Comparison of ENCODE assay signal across 23 cellular contexts in genomic region chr2:202090530-202090929, GRCh38. TPM values are rescaled to one million over a fixed set of nuclear protein-coding genes. Genes with fewer than 3 reads are reported as not detected.
"Had no signal": no experiment of that assay in that cellular context is flagged by ENCODE, and none has a peak within 500 bp of the region (broad histone marks: within the 10 kb centered on the region; RNA-seq: fewer than 3 reads in every experiment).

No MANE protein-coding gene starts in this region.

- H3K4me1 ChIP-seq: parathyroid adenoma had no signal

- H3K27ac ChIP-seq: parathyroid adenoma had no signal

- ATAC-seq: activated CD8-positive, alpha-beta T cell treated with anti-CD3 and anti-CD28 coated beads, Interleukin-2, amount 10 ng/mL, durations not matched to agents 7 days and 5 days; left colon had no signal

- H3K27me3 Mint-ChIP-seq: activated naive CD8-positive, alpha-beta T cell; type B pancreatic cell had no signal

- H3K36me3 Mint-ChIP-seq: activated naive CD8-positive, alpha-beta T cell; type B pancreatic cell had no signal

- DNase-seq: activated CD4-positive, alpha-beta T cell treated with anti-CD3 and anti-CD28 coated beads, Interleukin-2, amount 10 ng/mL, durations not matched to agents 24 days and 14 days; activated CD4-positive, CD25-positive, alpha-beta regulatory T cell; activated CD8-positive, alpha-beta memory T cell treated with anti-CD3 and anti-CD28 coated beads, Interleukin-2, amount 50 U/mL, for 4 hours; activated CD8-positive, alpha-beta T cell treated with anti-CD3 and anti-CD28 coated beads, Interleukin-2, amount 10 ng/mL, durations not matched to agents 7 days and 5 days; activated gamma-delta T cell treated with Interleukin-2 at 50 U/mL for 16 hours; activated T-cell treated with anti-CD3 and anti-CD28 coated beads, Interleukin-2, amount 50 U/mL, for 48 hours; amniotic stem cell; central memory CD4-positive, alpha-beta T cell; effector memory CD4-positive, alpha-beta T cell; foreskin melanocyte; head of caudate nucleus; left colon; midbrain; stimulated activated CD4-positive, alpha-beta T cell treated with anti-CD3 and anti-CD28 coated beads, Interleukin-4, amount 100 ng/mL, for 4 hours; stimulated activated CD8-positive, alpha-beta memory T cell treated with anti-CD3 and anti-CD28 coated beads, Interleukin-4, amount 100 ng/mL, for 48 hours; stimulated activated naive CD4-positive, alpha-beta T cell treated with Interleukin-2 at 50 U/mL for 16 hours had no signal

- H3K27ac Mint-ChIP-seq: activated CD4-positive, alpha-beta T cell treated with anti-CD3 and anti-CD28 coated beads, Interleukin-2, amount 10 ng/mL, durations not matched to agents 24 days and 14 days; activated CD8-positive, alpha-beta T cell treated with anti-CD3 and anti-CD28 coated beads, Interleukin-2, amount 10 ng/mL, durations not matched to agents 7 days and 5 days; activated naive CD8-positive, alpha-beta T cell; type B pancreatic cell had no signal

- H3K4me3 Mint-ChIP-seq: activated CD4-positive, alpha-beta T cell treated with anti-CD3 and anti-CD28 coated beads, Interleukin-2, amount 10 ng/mL, durations not matched to agents 24 days and 14 days; activated CD8-positive, alpha-beta T cell treated with anti-CD3 and anti-CD28 coated beads, Interleukin-2, amount 10 ng/mL, durations not matched to agents 7 days and 5 days; activated naive CD8-positive, alpha-beta T cell; dendritic cell treated with granulocyte-macrophage colony-stimulating factor and Interleukin-4, amounts not matched to agents 40 ng/mL and 50 ng/mL, for 4 days; type B pancreatic cell had no signal

- H3K4me1 Mint-ChIP-seq: activated CD4-positive, alpha-beta T cell treated with anti-CD3 and anti-CD28 coated beads, Interleukin-2, amount 10 ng/mL, durations not matched to agents 24 days and 14 days had no signal

- H3K9me3 Mint-ChIP-seq: activated CD4-positive, alpha-beta T cell treated with anti-CD3 and anti-CD28 coated beads, Interleukin-2, amount 10 ng/mL, durations not matched to agents 24 days and 14 days; dendritic cell treated with granulocyte-macrophage colony-stimulating factor and Interleukin-4, amounts not matched to agents 40 ng/mL and 50 ng/mL, for 4 days; type B pancreatic cell had no signal

- H3K4me3 ChIP-seq: smooth muscle cell had no signal

- H3K9ac ChIP-seq: parathyroid adenoma had no signal

RNA-seq across cellular contexts. Expression of gene KIAA2012, which starts 17.5 kb away (rescaled TPM):
- total RNA-seq: activated CD4-positive, alpha-beta T cell treated with anti-CD3 and anti-CD28 coated beads, Interleukin-2, amount 10 ng/mL, durations not matched to agents 24 days and 14 days; activated CD8-positive, alpha-beta T cell treated with anti-CD3 and anti-CD28 coated beads, Interleukin-2, amount 10 ng/mL, durations not matched to agents 7 days and 5 days; fibroblast of lung; lung microvascular endothelial cell; smooth muscle cell had no signal
- polyA plus RNA-seq: smooth muscle cell had no signal
